ENCODE assay signal across 13 cellular contexts in the genomic region with DNA sequence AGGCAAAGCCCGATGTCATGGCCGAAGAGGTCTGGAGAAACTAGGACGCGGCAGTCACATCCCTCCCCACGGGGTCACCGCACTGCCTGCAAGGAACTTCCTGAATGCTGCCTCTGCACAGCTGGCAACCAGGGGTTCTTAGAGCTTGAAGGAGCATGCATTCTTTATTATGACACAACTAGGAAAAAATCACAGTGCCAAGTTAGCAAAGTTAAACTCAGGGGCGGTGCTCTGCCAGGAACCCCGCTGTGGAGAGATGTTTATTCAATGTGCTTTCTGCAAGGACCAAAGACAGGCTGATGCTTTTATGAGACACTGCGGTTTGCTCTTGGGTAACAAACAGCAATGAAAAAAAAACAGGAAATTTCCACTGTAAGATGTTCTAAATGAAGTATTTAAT.
DNase-seq lines count a peak whose midpoint lies in the region; ATAC-seq and TF ChIP-seq lines count a peak whose summit lies in the region.
"Had no signal": no experiment of that assay in that cellular context is flagged by ENCODE, and none has a peak within 500 bp of the region (broad histone marks: within the 10 kb centered on the region; RNA-seq: fewer than 3 reads in every experiment).

No MANE protein-coding gene starts in this region.

- H3K4me3 ChIP-seq in epithelial cell of proximal tubule (ENCODE audit: low read depth, low read length): no peak overlapping the region

- TF ChIP-seq CTCF in epithelial cell of proximal tubule (conservative IDR thresholded peaks at IDR 0.05; ENCODE audit: low read depth, low read length) (no peak), omental fat pad (IDR thresholded peaks at IDR 0.05) (no peak)

- DNase-seq in GM03348 (ENCODE audit: low spot score) (peak; percentile 84), epithelial cell of proximal tubule (ENCODE audit: low read depth) (peak; percentile 59), renal cortical epithelial cell (ENCODE audit: low read depth) (peak; percentile 33), hypothalamus (lab: John Stamatoyannopoulos, UW) (no peak), omental fat pad (ENCODE audit: low spot score) (no peak), NCI-H748 (lab: John Stamatoyannopoulos, UW; ENCODE audit: unreplicated experiment) (no peak)
- DNase-seq: activated CD4-positive, alpha-beta T cell treated with anti-CD3 and anti-CD28 coated beads, Interleukin-2, amount 10 ng/mL, durations not matched to agents 24 days and 14 days; DMS 273 treated with DMSO at 0.1 percent for 48 hours; left ventricle myocardium superior; NCI-H1930; trophoblast cell had no signal

- ATAC-seq in omental fat pad (ENCODE audit: low FRiP score) (no peak), HG02759 (IDR thresholded peaks at IDR 0.05; ENCODE audit: unreplicated experiment) (no peak)
- ATAC-seq: left ventricle myocardium superior had no signal

TF ChIP-seq in PFSK-1, 5 proteins besides CTCF, POLR2A, EP300 and RAD21:
- TF ChIP-seq SIN3A (IDR thresholded peaks at IDR 0.05; ENCODE audit: borderline replicate concordance, insufficient read depth, low read length): peak; percentile 20; the same call in 1 of the 2 replicates
- no peak for TF ChIP-seq TAF1 (IDR thresholded peaks at IDR 0.05; ENCODE audit: borderline replicate concordance, insufficient read depth, low read length)

Comparison
In these comparisons a context has a peak if more than half of its experiments do, and no peak if none do; other contexts are left out.
1. DNase-seq: peak in GM03348 (single experiment), epithelial cell of proximal tubule (single experiment) and renal cortical epithelial cell (single experiment); none in hypothalamus (0 of 51), omental fat pad (single experiment) and NCI-H748 (single experiment).